8 cellular contexts compared by ENCODE assay signal in the genomic region with DNA sequence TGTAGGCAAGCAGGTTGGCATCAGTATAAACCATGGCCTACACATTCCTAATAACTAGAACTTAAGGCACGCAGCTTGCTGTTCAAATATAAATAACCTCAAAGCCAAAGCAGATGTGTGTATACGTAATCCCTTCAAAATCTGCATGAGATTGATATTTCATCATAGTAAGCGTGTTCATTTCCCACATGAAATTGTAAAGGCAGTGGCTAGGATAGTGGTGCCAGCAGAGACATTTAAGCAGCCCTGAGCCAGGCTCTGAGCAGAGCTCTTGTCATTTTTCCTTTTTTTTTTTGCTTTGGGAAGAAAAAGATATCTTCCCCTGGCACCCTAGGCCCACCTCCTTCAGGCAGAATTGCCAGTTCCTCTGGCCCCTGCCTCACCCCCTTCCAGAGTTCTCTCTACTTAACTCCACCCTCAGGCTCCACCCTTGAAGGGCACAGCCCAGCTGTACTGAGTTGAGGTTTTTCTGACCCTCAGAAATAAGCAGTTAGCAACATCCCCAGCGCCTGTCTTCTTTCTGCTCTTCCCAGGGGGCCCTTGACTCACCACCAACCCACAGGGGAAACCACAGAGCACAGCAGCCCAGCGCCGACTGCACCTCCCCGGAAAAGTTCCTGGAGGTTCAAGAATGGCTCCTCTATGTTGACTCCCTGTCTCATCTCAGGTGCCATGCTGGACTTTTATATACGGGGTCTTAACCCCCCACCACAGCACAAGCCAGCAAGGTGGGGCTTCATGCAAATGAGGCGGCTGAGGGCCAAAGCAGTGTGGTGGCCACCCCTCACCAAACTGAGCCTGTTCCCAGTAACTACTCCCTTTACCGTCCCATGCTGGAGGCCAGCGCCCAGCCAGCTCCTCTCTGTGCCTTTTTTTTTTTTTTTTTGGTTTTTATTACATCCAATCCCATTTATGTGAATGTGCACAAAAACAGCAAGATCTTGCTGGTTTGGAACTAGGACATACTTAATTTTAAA.
DNase-seq lines count a peak whose midpoint lies in the region; ATAC-seq, FAIRE-seq and TF ChIP-seq lines count a peak whose summit lies in the region.

No MANE protein-coding gene starts in this region.

- H3K4me3 Mint-ChIP-seq in T-helper 1 cell treated with Interleukin-12 subunit alpha and Interleukin-12 subunit beta and Interleukin-4 antibody, amounts not matched to agents 30 μg/mL and 1 μg/mL, for 36 hours = peak overlapping the region; percentile 52

- FAIRE-seq in D721Med (lab: Jason Lieb, UNC) (no peak), frontal cortex (lab: Jason Lieb, UNC) (no peak)

- H3K27ac Mint-ChIP-seq in T-helper 1 cell treated with Interleukin-12 subunit alpha and Interleukin-12 subunit beta and Interleukin-4 antibody, amounts not matched to agents 30 μg/mL and 1 μg/mL, for 36 hours = peak overlapping the region; percentile 83

- peaks cover 54% of the 10 kb centered on the region for H3K4me1 Mint-ChIP-seq in T-helper 1 cell treated with Interleukin-12 subunit alpha and Interleukin-12 subunit beta and Interleukin-4 antibody, amounts not matched to agents 30 μg/mL and 1 μg/mL, for 36 hours (ENCODE audit: low read depth)

- no peaks in the 10 kb centered on the region for H3K9me3 Mint-ChIP-seq in T-helper 1 cell treated with Interleukin-12 subunit alpha and Interleukin-12 subunit beta and Interleukin-4 antibody, amounts not matched to agents 30 μg/mL and 1 μg/mL, for 36 hours

- ATAC-seq in GM18519 (IDR thresholded peaks at IDR 0.05; ENCODE audit: low FRiP score, unreplicated experiment) (peak; percentile 54), HG02981 (IDR thresholded peaks at IDR 0.05; ENCODE audit: unreplicated experiment) (peak; percentile 52), HG03521 (IDR thresholded peaks at IDR 0.05; ENCODE audit: unreplicated experiment) (no peak)

- TF ChIP-seq CTCF in choroid plexus epithelial cell (conservative IDR thresholded peaks at IDR 0.05; ENCODE audit: low read depth, low read length) (no peak), D721Med (IDR thresholded peaks at IDR 0.05; ENCODE audit: insufficient read depth, missing control alignments) (no peak)

- H3K4me3 ChIP-seq in choroid plexus epithelial cell (ENCODE audit: low read depth, low read length) = no peak overlapping the region

- DNase-seq in choroid plexus epithelial cell (ENCODE audit: low read depth) (peak; percentile 97), smooth muscle cell of the brain vasculature (ENCODE audit: low read depth, low spot score) (peak; percentile 79), D721Med (ENCODE audit: insufficient read length, low spot score) (no peak), frontal cortex (ENCODE audit: low spot score in 2 of 2) (no peak)

- H3K36me3 Mint-ChIP-seq in T-helper 1 cell treated with Interleukin-12 subunit alpha and Interleukin-12 subunit beta and Interleukin-4 antibody, amounts not matched to agents 30 μg/mL and 1 μg/mL, for 36 hours (ENCODE audit: low read depth) = peaks cover 2% of the 10 kb centered on the region

- H3K27me3 Mint-ChIP-seq in T-helper 1 cell treated with Interleukin-12 subunit alpha and Interleukin-12 subunit beta and Interleukin-4 antibody, amounts not matched to agents 30 μg/mL and 1 μg/mL, for 36 hours (ENCODE audit: low read depth) = peaks cover 3% of the 10 kb centered on the region

Comparison
In these comparisons a context has a peak if more than half of its experiments do, and no peak if none do; other contexts are left out.
1. DNase-seq: peak in choroid plexus epithelial cell (single experiment) and smooth muscle cell of the brain vasculature (single experiment); none in D721Med (single experiment) and frontal cortex (0 of 2).